In genomic region chr21:43622796-43623195, GRCh38 we compare ENCODE assay signal across 27 cellular contexts.
"Had no signal": no experiment of that assay in that cellular context is flagged by ENCODE, and none has a peak within 500 bp of the region (broad histone marks: within the 10 kb centered on the region; RNA-seq: fewer than 3 reads in every experiment).

No MANE protein-coding gene starts in this region.

- ATAC-seq: activated CD4-positive, CD25-positive, alpha-beta regulatory T cell treated with anti-CD3 and anti-CD28 coated beads, Interleukin-2, amount 50 U/mL, for 24 hours; activated CD8-positive, alpha-beta T cell treated with anti-CD3 and anti-CD28 coated beads for 36 hours; activated T-cell treated with anti-CD3 and anti-CD28 coated beads, Interleukin-2, amount 50 U/mL, for 4 hours; activated T-helper 17 cell treated with anti-CD3 and anti-CD28 coated beads, Interleukin-2, amount 50 U/mL, for 72 hours; T-helper 17 cell had no signal

- DNase-seq: activated B cell treated with CpG ODN at 0.5 μM for 24 hours; activated CD4-positive, alpha-beta T cell treated with anti-CD3 and anti-CD28 coated beads for 48 hours; activated CD4-positive, alpha-beta T cell treated with anti-CD3 and anti-CD28 coated beads, Interleukin-2, amount 50 U/mL, for 1 hour; activated CD4-positive, alpha-beta T cell treated with anti-CD3 and anti-CD28 coated beads, Interleukin-2, amount 50 U/mL, for 48 hours; activated CD8-positive, alpha-beta memory T cell treated with anti-CD3 and anti-CD28 coated beads for 24 hours; activated CD8-positive, alpha-beta T cell treated with anti-CD3 and anti-CD28 coated beads for 36 hours; activated effector memory CD4-positive, alpha-beta T cell treated with Interleukin-2 at 50 U/mL for 16 hours; activated gamma-delta T cell treated with Interleukin-2 at 50 U/mL for 16 hours; activated naive CD4-positive, alpha-beta T cell treated with anti-CD3 and anti-CD28 coated beads, Interleukin-2, amount 50 U/mL, for 16 hours; activated naive CD4-positive, alpha-beta T cell treated with Interleukin-2 at 50 U/mL for 16 hours; activated T-cell treated with anti-CD3 and anti-CD28 coated beads, Interleukin-2, amount 50 U/mL, for 4 hours; amniotic stem cell; anterior cingulate cortex; brain microvascular endothelial cell; dorsolateral prefrontal cortex; effector memory CD4-positive, alpha-beta T cell; endodermal cell; esophagus squamous epithelium; head of caudate nucleus; T-helper 1 cell; T-helper 17 cell; T1000; WERI-Rb-1 had no signal

- H3K27ac ChIP-seq: brain microvascular endothelial cell, cardiac muscle cell, coronary artery, dorsolateral prefrontal cortex, esophagus squamous epithelium, WERI-Rb-1 had no signal

- H3K36me3 ChIP-seq: brain microvascular endothelial cell, cardiac muscle cell, esophagus squamous epithelium had no signal

- H3K4me1 ChIP-seq: esophagus squamous epithelium had no signal

- H3K27me3 ChIP-seq: brain microvascular endothelial cell, cardiac muscle cell, dorsolateral prefrontal cortex, esophagus squamous epithelium had no signal

- H3K4me3 ChIP-seq: cardiac muscle cell, coronary artery, dorsolateral prefrontal cortex, esophagus squamous epithelium had no signal
